8 cellular contexts compared by ENCODE assay signal in the genomic region with DNA sequence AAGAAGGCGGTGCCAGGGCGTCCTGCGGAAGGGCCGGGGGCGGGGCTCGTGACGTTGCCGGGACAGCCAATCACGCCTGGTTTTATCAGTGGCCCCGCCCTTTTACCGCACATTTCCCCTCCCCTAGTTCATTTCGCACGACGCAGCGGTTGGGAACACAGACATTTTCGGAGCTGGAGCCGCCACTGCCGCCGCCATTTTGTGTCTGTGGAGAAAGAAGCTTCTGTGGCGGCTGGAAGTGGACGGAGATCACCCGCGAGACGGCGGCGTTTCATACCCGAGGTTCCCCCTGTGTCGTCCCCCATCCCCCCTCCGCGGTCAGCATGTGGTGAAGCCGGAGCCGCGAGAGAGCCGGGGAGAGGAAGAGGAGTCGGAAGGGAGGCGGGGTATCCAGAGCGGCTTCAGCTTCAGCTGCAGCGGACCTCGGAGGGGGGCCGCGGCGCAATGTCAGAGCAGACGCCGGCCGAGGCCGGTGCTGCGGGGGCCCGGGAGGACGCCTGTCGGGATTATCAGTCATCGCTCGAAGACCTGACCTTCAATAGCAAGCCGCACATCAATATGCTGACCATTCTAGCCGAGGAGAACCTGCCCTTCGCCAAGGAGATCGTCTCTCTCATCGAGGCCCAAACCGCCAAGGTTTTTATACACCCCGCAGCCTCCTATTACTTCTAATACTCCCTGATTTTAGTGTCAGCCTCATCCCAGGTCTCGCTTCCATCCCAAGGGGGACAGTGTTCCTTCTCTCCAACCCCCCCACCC. TPM values are rescaled to one million over a fixed set of nuclear protein-coding genes. Genes with fewer than 3 reads are reported as not detected.
DNase-seq lines count a peak whose midpoint lies in the region; ATAC-seq and TF ChIP-seq lines count a peak whose summit lies in the region.

A gene with protein sequence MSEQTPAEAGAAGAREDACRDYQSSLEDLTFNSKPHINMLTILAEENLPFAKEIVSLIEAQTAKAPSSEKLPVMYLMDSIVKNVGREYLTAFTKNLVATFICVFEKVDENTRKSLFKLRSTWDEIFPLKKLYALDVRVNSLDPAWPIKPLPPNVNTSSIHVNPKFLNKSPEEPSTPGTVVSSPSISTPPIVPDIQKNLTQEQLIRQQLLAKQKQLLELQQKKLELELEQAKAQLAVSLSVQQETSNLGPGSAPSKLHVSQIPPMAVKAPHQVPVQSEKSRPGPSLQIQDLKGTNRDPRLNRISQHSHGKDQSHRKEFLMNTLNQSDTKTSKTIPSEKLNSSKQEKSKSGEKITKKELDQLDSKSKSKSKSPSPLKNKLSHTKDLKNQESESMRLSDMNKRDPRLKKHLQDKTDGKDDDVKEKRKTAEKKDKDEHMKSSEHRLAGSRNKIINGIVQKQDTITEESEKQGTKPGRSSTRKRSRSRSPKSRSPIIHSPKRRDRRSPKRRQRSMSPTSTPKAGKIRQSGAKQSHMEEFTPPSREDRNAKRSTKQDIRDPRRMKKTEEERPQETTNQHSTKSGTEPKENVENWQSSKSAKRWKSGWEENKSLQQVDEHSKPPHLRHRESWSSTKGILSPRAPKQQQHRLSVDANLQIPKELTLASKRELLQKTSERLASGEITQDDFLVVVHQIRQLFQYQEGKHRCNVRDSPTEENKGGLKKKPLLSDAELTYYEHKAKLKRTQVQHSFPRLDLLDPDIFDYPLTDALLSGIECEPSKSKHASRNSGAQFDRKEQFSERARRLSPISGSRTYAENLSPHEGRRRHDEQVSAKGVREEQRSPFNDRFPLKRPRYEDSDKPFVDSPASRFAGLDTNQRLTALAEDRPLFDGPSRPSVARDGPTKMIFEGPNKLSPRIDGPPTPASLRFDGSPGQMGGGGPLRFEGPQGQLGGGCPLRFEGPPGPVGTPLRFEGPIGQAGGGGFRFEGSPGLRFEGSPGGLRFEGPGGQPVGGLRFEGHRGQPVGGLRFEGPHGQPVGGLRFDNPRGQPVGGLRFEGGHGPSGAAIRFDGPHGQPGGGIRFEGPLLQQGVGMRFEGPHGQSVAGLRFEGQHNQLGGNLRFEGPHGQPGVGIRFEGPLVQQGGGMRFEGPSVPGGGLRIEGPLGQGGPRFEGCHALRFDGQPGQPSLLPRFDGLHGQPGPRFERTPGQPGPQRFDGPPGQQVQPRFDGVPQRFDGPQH (N-terminal part only) (plus strand): TSS at position 136 of the 759 bp plus-strand sequence. CDS start 309 bp downstream, at position 445.

- peak within 1 kb of the TSS; percentile 97 for H3K27ac ChIP-seq in CD8-positive, alpha-beta T cell (ENCODE audit: low read depth, low read length)
- H3K27ac ChIP-seq in KOPT-K1 (ENCODE audit: low read depth, low read length, poor library complexity, severe bottlenecking): peak within 1 kb of the TSS; percentile 94
- H3K27ac ChIP-seq in body of pancreas: peak within 1 kb of the TSS; percentile 92 to 100 (median 98)

- H3K27ac Mint-ChIP-seq in CD8-positive, alpha-beta T cell: peak within 1 kb of the TSS; percentile 100
- H3K27ac Mint-ChIP-seq in immature natural killer cell: peak within 1 kb of the TSS; percentile 97 to 100 (median 100)
- peak within 1 kb of the TSS; percentile 99 for H3K27ac Mint-ChIP-seq in stimulated activated effector memory CD8-positive, alpha-beta T cell treated with anti-CD3 and anti-CD28 coated beads, Interleukin-12 subunit alpha, Interleukin-12 subunit beta, amount 100 ng/mL, for 72 hours

- H3K4me3 Mint-ChIP-seq in CD8-positive, alpha-beta T cell: peak within 1 kb of the TSS; percentile 100
- peak within 1 kb of the TSS; percentile 99 to 100 (median 100) for H3K4me3 Mint-ChIP-seq in immature natural killer cell
- peak within 1 kb of the TSS; percentile 93 for H3K4me3 Mint-ChIP-seq in stimulated activated effector memory CD8-positive, alpha-beta T cell treated with anti-CD3 and anti-CD28 coated beads, Interleukin-12 subunit alpha, Interleukin-12 subunit beta, amount 100 ng/mL, for 72 hours

- CTCF ChIA-PET in CD8-positive, alpha-beta T cell (lab: Charles Lee): interaction anchor here (1.0 to 2.1 kb wide), 4 partner anchors 18 to 256 kb away, joined by 3 to 8 read pairs (median 4); partner anchors contain the start of gene DDIAS

- H3K4me3 ChIP-seq in CD8-positive, alpha-beta T cell (ENCODE audit: low read depth, low read length): peak within 1 kb of the TSS; percentile 99
- peak within 1 kb of the TSS; percentile 91 to 98 for H3K4me3 ChIP-seq in body of pancreas

- peaks cover 49% of the 10 kb centered on the region for H3K36me3 Mint-ChIP-seq in CD8-positive, alpha-beta T cell
- H3K36me3 Mint-ChIP-seq in immature natural killer cell: peaks cover 0 to 8% (median 5%) of the 10 kb centered on the region in 3 donors
- peaks cover 59% of the 10 kb centered on the region for H3K36me3 Mint-ChIP-seq in stimulated activated effector memory CD8-positive, alpha-beta T cell treated with anti-CD3 and anti-CD28 coated beads, Interleukin-12 subunit alpha, Interleukin-12 subunit beta, amount 100 ng/mL, for 72 hours

- 1% methylated on average over 22 to 58 of the region's 60 CpGs for WGBS in body of pancreas, 2 donors

- ATAC-seq in CD8-positive, alpha-beta T cell: peak; percentile 9
- peak; percentile 4 for ATAC-seq in GM21526 (IDR thresholded peaks at IDR 0.05; ENCODE audit: low FRiP score, unreplicated experiment)
- ATAC-seq in body of pancreas: peak; percentile 6
- peak; percentile 30 for ATAC-seq in stimulated activated effector memory CD8-positive, alpha-beta T cell treated with anti-CD3 and anti-CD28 coated beads, Interleukin-12 subunit alpha, Interleukin-12 subunit beta, amount 100 ng/mL, for 72 hours

- no peaks in the 10 kb centered on the region for H3K27me3 ChIP-seq in CD8-positive, alpha-beta T cell (ENCODE audit: insufficient read depth, low read length)
- no peaks in the 10 kb centered on the region for H3K27me3 ChIP-seq in body of pancreas

- H3K9me3 ChIP-seq in CD8-positive, alpha-beta T cell (ENCODE audit: low read length): no peaks in the 10 kb centered on the region
- H3K9me3 ChIP-seq in KOPT-K1 (ENCODE audit: insufficient read depth, low read length, poor library complexity, severe bottlenecking) (no peaks in the 10 kb centered on the region), body of pancreas (no peaks in the 10 kb centered on the region)

- no peaks in the 10 kb centered on the region for H3K9me3 Mint-ChIP-seq in CD8-positive, alpha-beta T cell
- H3K9me3 Mint-ChIP-seq in immature natural killer cell: no peaks in the 10 kb centered on the region
- no peaks in the 10 kb centered on the region for H3K9me3 Mint-ChIP-seq in stimulated activated effector memory CD8-positive, alpha-beta T cell treated with anti-CD3 and anti-CD28 coated beads, Interleukin-12 subunit alpha, Interleukin-12 subunit beta, amount 100 ng/mL, for 72 hours

- intact Hi-C loops in CD8-positive, alpha-beta T cell (cut with DNase I, micrococcal nuclease): loop anchor here (1.0 to 2.0 kb wide), 8 partner anchors 36 to 256 kb away; partner anchors contain the start of genes ANKRD42 (in 2 of the 2), DDIAS (in 2 of the 2) and CCDC90B (in 1 of the 2)
- intact Hi-C loops in body of pancreas (cut with DNase I): no loop called here

- POLR2A ChIA-PET in CD8-positive, alpha-beta T cell (lab: Charles Lee): interaction anchor here (0.6 to 6.0 kb wide), 29 partner anchors 11 to 256 kb away, joined by 3 to 54 read pairs (median 6); partner anchors contain the start of genes ANKRD42, CCDC90B, DDIAS and PRCP

- TF ChIP-seq CTCF in CD8-positive, alpha-beta T cell (IDR thresholded peaks at IDR 0.05): no peak
- no peak for TF ChIP-seq CTCF in body of pancreas (IDR thresholded peaks at IDR 0.05)

- TF ChIP-seq POLR2A in body of pancreas (IDR thresholded peaks at IDR 0.05): peak; percentile 98 to 100 (median 99)

- peaks cover 21% of the 10 kb centered on the region for H3K4me1 ChIP-seq in CD8-positive, alpha-beta T cell (ENCODE audit: insufficient read depth, low read length)
- H3K4me1 ChIP-seq in body of pancreas: peaks cover 32% of the 10 kb centered on the region

- peaks cover 36% of the 10 kb centered on the region for H3K4me1 Mint-ChIP-seq in CD8-positive, alpha-beta T cell (ENCODE audit: low read depth)
- H3K4me1 Mint-ChIP-seq in immature natural killer cell: peaks cover 45 to 51% of the 10 kb centered on the region in 2 donors
- H3K4me1 Mint-ChIP-seq in stimulated activated effector memory CD8-positive, alpha-beta T cell treated with anti-CD3 and anti-CD28 coated beads, Interleukin-12 subunit alpha, Interleukin-12 subunit beta, amount 100 ng/mL, for 72 hours: peaks cover 31% of the 10 kb centered on the region

- DNase-seq in CD8-positive, alpha-beta T cell: no peak
- DNase-seq in body of pancreas (peak in 1 of 4 donors; percentile 15), immature natural killer cell (peak in 1 of 3 donors; percentile 99), medulla oblongata (ENCODE audit: extremely low spot score) (no peak), UCSD-AML1 (lab: John Stamatoyannopoulos, UW; ENCODE audit: unreplicated experiment) (no peak)
- DNase-seq in stimulated activated effector memory CD8-positive, alpha-beta T cell treated with anti-CD3 and anti-CD28 coated beads, Interleukin-12 subunit alpha, Interleukin-12 subunit beta, amount 100 ng/mL, for 72 hours (ENCODE audit: low spot score in 2 of 2): peak in 1 of 2 donors; percentile 96

- H3K36me3 ChIP-seq in CD8-positive, alpha-beta T cell (ENCODE audit: insufficient read depth, low read length): no peaks in the 10 kb centered on the region
- H3K36me3 ChIP-seq in KOPT-K1 (ENCODE audit: insufficient read depth, low read length): peaks cover 40% of the 10 kb centered on the region
- H3K36me3 ChIP-seq in body of pancreas (replicated peaks in 1 of 2; ENCODE audit: insufficient read depth in 1 of 2, low read depth in 2 of 2): no peaks in the 10 kb centered on the region

- H3K27me3 Mint-ChIP-seq in CD8-positive, alpha-beta T cell (ENCODE audit: low read depth): no peaks in the 10 kb centered on the region
- peaks cover 23 to 29% (median 23%) of the 10 kb centered on the region in 3 donors for H3K27me3 Mint-ChIP-seq in immature natural killer cell (ENCODE audit: low read depth in 3 of 3)

RNA-seq across cellular contexts. Expression of the gene that starts here (rescaled TPM):
- 10 to 100 TPM; 95.5 to 97.4 TPM for total RNA-seq in CD8-positive, alpha-beta T cell
- total RNA-seq in body of pancreas: 10 to 100 TPM; 53.4 to 74.2 TPM
- 10 to 100 TPM; 10.2 to 36.5 (median 11.4) TPM for polyA plus RNA-seq in immature natural killer cell
